8 cellular contexts compared by ENCODE assay signal in the genomic region with DNA sequence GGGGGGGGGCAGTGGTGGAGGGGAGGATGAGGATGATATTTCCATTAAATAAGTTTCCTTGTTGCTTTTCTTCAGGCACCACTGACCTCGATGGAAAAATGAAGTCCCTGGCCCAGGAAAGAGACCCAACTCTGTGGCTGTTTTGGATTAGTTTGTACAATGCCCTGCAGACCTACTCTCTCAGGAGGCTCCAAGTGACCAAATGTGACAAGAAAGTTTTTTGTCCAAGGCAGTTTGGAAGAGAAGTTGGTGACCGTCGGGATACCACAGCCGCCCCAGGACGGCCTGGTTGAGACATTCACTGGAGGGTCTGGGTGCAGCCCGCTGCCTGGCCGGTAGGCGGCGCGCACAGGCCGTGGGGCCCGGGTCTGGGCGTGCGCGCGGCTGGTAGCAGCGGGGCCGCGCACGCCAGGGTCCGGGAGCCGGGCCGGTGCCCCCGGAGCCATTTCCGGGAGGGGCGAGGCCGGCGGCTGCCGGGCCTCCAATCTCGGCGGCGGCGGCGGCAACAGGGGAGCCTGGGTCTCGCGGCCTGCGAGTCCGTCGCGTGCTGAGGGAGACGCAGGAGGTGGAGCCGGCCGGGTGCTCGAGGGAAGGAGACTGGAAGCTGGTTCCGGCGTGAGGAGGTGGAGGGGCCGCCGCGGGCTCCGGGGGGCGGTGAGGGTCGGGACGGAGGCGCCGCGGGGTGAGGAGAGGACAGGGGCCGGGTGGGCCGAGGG. TPM values are rescaled to one million over a fixed set of nuclear protein-coding genes. Genes with fewer than 3 reads are reported as not detected.
DNase-seq lines count a peak whose midpoint lies in the region; ATAC-seq and TF ChIP-seq lines count a peak whose summit lies in the region.

A gene with protein sequence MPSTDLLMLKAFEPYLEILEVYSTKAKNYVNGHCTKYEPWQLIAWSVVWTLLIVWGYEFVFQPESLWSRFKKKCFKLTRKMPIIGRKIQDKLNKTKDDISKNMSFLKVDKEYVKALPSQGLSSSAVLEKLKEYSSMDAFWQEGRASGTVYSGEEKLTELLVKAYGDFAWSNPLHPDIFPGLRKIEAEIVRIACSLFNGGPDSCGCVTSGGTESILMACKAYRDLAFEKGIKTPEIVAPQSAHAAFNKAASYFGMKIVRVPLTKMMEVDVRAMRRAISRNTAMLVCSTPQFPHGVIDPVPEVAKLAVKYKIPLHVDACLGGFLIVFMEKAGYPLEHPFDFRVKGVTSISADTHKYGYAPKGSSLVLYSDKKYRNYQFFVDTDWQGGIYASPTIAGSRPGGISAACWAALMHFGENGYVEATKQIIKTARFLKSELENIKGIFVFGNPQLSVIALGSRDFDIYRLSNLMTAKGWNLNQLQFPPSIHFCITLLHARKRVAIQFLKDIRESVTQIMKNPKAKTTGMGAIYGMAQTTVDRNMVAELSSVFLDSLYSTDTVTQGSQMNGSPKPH (plus strand): TSS at position 445 of the 716 bp plus-strand sequence. CDS start 906 bp downstream, outside the sequence.

- H3K79me2 ChIP-seq in GM23248 (ENCODE audit: insufficient read depth): peaks cover 41% of the 10 kb centered on the region
- H3K79me2 ChIP-seq in parathyroid adenoma: peaks cover 12% of the 10 kb centered on the region

- TF ChIP-seq CTCF in LNCAP (IDR thresholded peaks at IDR 0.05): peak; percentile 98
- TF ChIP-seq CTCF in parathyroid adenoma (IDR thresholded peaks at IDR 0.05): peak; percentile 90
- peak; percentile 56 to 100 (median 90) for TF ChIP-seq CTCF in thyroid gland (IDR thresholded peaks at IDR 0.05)

- no peaks in the 10 kb centered on the region for H3K9me2 ChIP-seq in GM23248 (ENCODE audit: insufficient read depth)

- H3F3A ChIP-seq in GM23248 (ENCODE audit: insufficient read depth): peaks cover 6% of the 10 kb centered on the region; the same call in 1 of the 2 replicates

- DNase-seq in G401 (ENCODE audit: low spot score) (peak; percentile 63), GM23248 (peak; percentile 94), SW 1271 (lab: John Stamatoyannopoulos, UW) (peak; percentile 46 to 71), Right ventricle myocardium inferior (ENCODE audit: missing footprints) (peak; percentile 96), thyroid gland (peak; percentile 87 to 89)
- peak; percentile 73 for DNase-seq in activated naive CD8-positive, alpha-beta T cell treated with anti-CD3 and anti-CD28 coated beads, Interleukin-2, amount 50 U/mL, for 16 hours (ENCODE audit: low read depth, low spot score)

- ATAC-seq in Right ventricle myocardium inferior: peak; percentile 98

- H3K9me3 ChIP-seq in GM23248 (ENCODE audit: low read depth) (no peaks in the 10 kb centered on the region), parathyroid adenoma (ENCODE audit: control insufficient read depth, low read length) (no peaks in the 10 kb centered on the region), thyroid gland (no peaks in the 10 kb centered on the region)

- peak within 1 kb of the TSS; percentile 82 for H2AFZ ChIP-seq in GM23248
- peak within 1 kb of the TSS; percentile 97 for H2AFZ ChIP-seq in parathyroid adenoma

- H3K27me3 ChIP-seq in GM23248 (replicated peaks; ENCODE audit: insufficient read depth) (no peaks in the 10 kb centered on the region), parathyroid adenoma (ENCODE audit: control insufficient read depth, insufficient read depth, low read length) (no peaks in the 10 kb centered on the region), thyroid gland (no peaks in the 10 kb centered on the region)

- H3K4me2 ChIP-seq in GM23248 (ENCODE audit: unreplicated experiment) (peak within 1 kb of the TSS; percentile 96), parathyroid adenoma (ENCODE audit: low read length) (peak within 1 kb of the TSS; percentile 94)

- 0 to 1% methylated on average over 30 to 43 of the region's 58 CpGs for WGBS in GM23248 (ENCODE audit: low coverage in 1 of 2, low lambda C conversion rate in 2 of 2, missing lambda C conversion rate in 2 of 2), 2 experiments
- 23 to 24% methylated on average over 3 of the region's 58 CpGs for WGBS in thyroid gland, 2 donors

- peaks cover 10% of the 10 kb centered on the region; the same call in 1 of the 2 replicates for H3K36me3 ChIP-seq in GM23248 (ENCODE audit: low read depth)
- H3K36me3 ChIP-seq in parathyroid adenoma (ENCODE audit: control insufficient read depth, insufficient read depth, low read length): no peaks in the 10 kb centered on the region
- peaks cover 4 to 10% of the 10 kb centered on the region in 2 donors for H3K36me3 ChIP-seq in thyroid gland

- H3K4me3 ChIP-seq in GM23248: peak within 1 kb of the TSS; percentile 91
- H3K4me3 ChIP-seq in parathyroid adenoma (ENCODE audit: low read depth, low read length): peak within 1 kb of the TSS; percentile 78
- H3K4me3 ChIP-seq in thyroid gland (replicated peaks in 1 of 3): peak within 1 kb of the TSS; percentile 22 to 64 (median 54)

- TF ChIP-seq POLR2A in thyroid gland (IDR thresholded peaks at IDR 0.05): peak; percentile 26 to 75

- intact Hi-C loops in Right ventricle myocardium inferior (cut with DNase I): loop anchor here (1.0 kb wide), 1 partner anchor 65 kb away; no protein-coding TSS in a partner anchor
- intact Hi-C loops in thyroid gland (cut with DNase I): loop anchor here (2.0 kb wide), 1 partner anchor 63 kb away; no protein-coding TSS in a partner anchor

- peaks cover 11% of the 10 kb centered on the region; the same call in 1 of the 2 replicates for H3K4me1 ChIP-seq in GM23248 (ENCODE audit: insufficient read depth)
- peaks cover 7% of the 10 kb centered on the region for H3K4me1 ChIP-seq in parathyroid adenoma
- peaks cover 5 to 36% of the 10 kb centered on the region in 2 donors for H3K4me1 ChIP-seq in thyroid gland

- in situ Hi-C loops in G401 (cut with HindIII; ENCODE audit: low sequenced_read_pairs): no loop called here
- in situ Hi-C loops in GM23248 (cut with MboI): no loop called here

- no peaks in the 10 kb centered on the region for H4K20me1 ChIP-seq in GM23248 (ENCODE audit: insufficient read depth)

- H3K27ac ChIP-seq in GM23248: peak within 1 kb of the TSS; percentile 78
- peak within 1 kb of the TSS; percentile 90 for H3K27ac ChIP-seq in parathyroid adenoma
- peak within 1 kb of the TSS; percentile 85 to 91 (median 91) for H3K27ac ChIP-seq in thyroid gland

- H3K9ac ChIP-seq in GM23248: peak within 1 kb of the TSS; percentile 81
- H3K9ac ChIP-seq in parathyroid adenoma: no peak within 1 kb of the TSS

RNA-seq across cellular contexts. Expression of the gene that starts here (rescaled TPM):
- 28.6 and 51.2 TPM in 2 replicates for total RNA-seq in G401 (2014; rRNA removed; shearing (Covaris generic))
- total RNA-seq in GM23248 (2014; rRNA removed; shearing (Covaris generic)): 19.0 and 27.5 TPM in 2 replicates
- 18.2 and 19.8 TPM in 2 replicates for polyA plus RNA-seq in GM23248 (2016; fragmentation: Nextera tagmentation; extraction: Ambion mirVana)
- total RNA-seq in Right ventricle myocardium inferior (13.1 TPM), thyroid gland (10 to 100 TPM; 40.6 to 64.4 (median 46.1) TPM)

Comparison
In these comparisons a context has a peak if more than half of its experiments do, and no peak if none do; other contexts are left out.
1. Peak in every context shown above with its lines: DNase-seq, ATAC-seq, H3K4me3 ChIP-seq and H3K27ac ChIP-seq.